In genomic region chr2:140658766-140659165, GRCh38 we compare ENCODE assay signal across 26 cellular contexts.
DNase-seq lines count a peak whose midpoint lies in the region; ATAC-seq, FAIRE-seq and TF ChIP-seq lines count a peak whose summit lies in the region.
"Had no signal": no experiment of that assay in that cellular context is flagged by ENCODE, and none has a peak within 500 bp of the region (broad histone marks: within the 10 kb centered on the region; RNA-seq: fewer than 3 reads in every experiment).

No MANE protein-coding gene starts in this region.

- H4K20me1 ChIP-seq in PC-3 (ENCODE audit: low read length) = no peaks in the 10 kb centered on the region
- H4K20me1 ChIP-seq: BLaER1 treated with 17β-estradiol and CSF1 and Interleukin-3, amounts not matched to agents 10 nM and 100 nM had no signal

- H3K9me2 ChIP-seq in PC-3 (replicated peaks; ENCODE audit: low read length) = no peaks in the 10 kb centered on the region

- H3K27me3 ChIP-seq in PC-3 (ENCODE audit: low read length) = no peaks in the 10 kb centered on the region
- no peaks in the 10 kb centered on the region for H3K27me3 ChIP-seq in adrenal gland
- H3K27me3 ChIP-seq: BLaER1 treated with 17β-estradiol and CSF1 and Interleukin-3, amounts not matched to agents 10 nM and 100 nM; esophagus muscularis mucosa; foreskin keratinocyte; left lung had no signal

- POLR2A ChIA-PET in PC-3 (lab: Charles Lee; ENCODE audit: unreplicated experiment) = no interaction called here

- H3K27ac ChIP-seq in PC-3 (ENCODE audit: low read length) (peak overlapping the region; percentile 12; the same call in 1 of the 2 replicates), kidney (ENCODE audit: low read depth in 2 of 2, low read length in 2 of 2) (no peak overlapping the region), adrenal gland (no peak overlapping the region)
- H3K27ac ChIP-seq: BLaER1 treated with 17β-estradiol and CSF1 and Interleukin-3, amounts not matched to agents 10 nM and 100 nM; esophagus muscularis mucosa; foreskin keratinocyte; left lung; prostate gland had no signal

- H3K9ac ChIP-seq in PC-3 (ENCODE audit: low read length) (no peak overlapping the region), kidney (ENCODE audit: low read length in 2 of 2) (no peak overlapping the region)
- H3K9ac ChIP-seq: BLaER1 treated with 17β-estradiol and CSF1 and Interleukin-3, amounts not matched to agents 10 nM and 100 nM had no signal

- H3K9me3 ChIP-seq in PC-3 (ENCODE audit: low read length) = no peaks in the 10 kb centered on the region
- no peaks in the 10 kb centered on the region for H3K9me3 ChIP-seq in kidney (ENCODE audit: control insufficient read depth in 1 of 2, low read length in 2 of 2)
- no peaks in the 10 kb centered on the region for H3K9me3 ChIP-seq in adrenal gland (replicated peaks in 1 of 3)
- H3K9me3 ChIP-seq: BLaER1 treated with 17β-estradiol and CSF1 and Interleukin-3, amounts not matched to agents 10 nM and 100 nM; esophagus muscularis mucosa; left lung; prostate gland had no signal

- H3K4me1 ChIP-seq in PC-3 (ENCODE audit: insufficient read depth, low read length) (peaks cover 31% of the 10 kb centered on the region), kidney (ENCODE audit: control insufficient read depth in 1 of 2, insufficient read depth in 1 of 2, low read depth in 1 of 2, low read length in 2 of 2) (no peaks in the 10 kb centered on the region), adrenal gland (replicated peaks in 1 of 2) (no peaks in the 10 kb centered on the region)
- H3K4me1 ChIP-seq: esophagus muscularis mucosa, foreskin keratinocyte, left lung, prostate gland had no signal

- DNase-seq in COR-L47 (lab: John Stamatoyannopoulos, UW) (peak; percentile 50), NCI-H1417 treated with DMSO at 0.1 percent for 48 hours (lab: John Stamatoyannopoulos, UW) (peak; percentile 68), PC-3 (no peak), kidney (no peak), occipital lobe (lab: John Stamatoyannopoulos, UW) (no peak), adrenal gland (no peak), CD1c-positive myeloid dendritic cell (ENCODE audit: extremely low spot score) (no peak)
- DNase-seq: activated CD4-positive, alpha-beta T cell treated with anti-CD3 and anti-CD28 coated beads for 36 hours; activated CD8-positive, alpha-beta T cell treated with anti-CD3 and anti-CD28 coated beads, Interleukin-2, amount 10 ng/mL, durations not matched to agents 7 days and 5 days; activated effector memory CD4-positive, alpha-beta T cell treated with Interleukin-2 at 50 U/mL for 16 hours; activated T-cell treated with anti-CD3 and anti-CD28 coated beads for 4 hours; aorta; central memory CD4-positive, alpha-beta T cell; endodermal cell; foreskin keratinocyte; left lung; mesenchymal stem cell; NCI-H146; stimulated activated CD4-positive, alpha-beta T cell treated with anti-CD3 and anti-CD28 coated beads, Interleukin-15, amount 100 ng/mL, for 24 hours; stimulated activated naive CD4-positive, alpha-beta T cell treated with Interleukin-2 at 50 U/mL for 16 hours had no signal

- H2AFZ ChIP-seq in PC-3 (ENCODE audit: low read length) = peak overlapping the region; percentile 49; the same call in 1 of the 2 replicates
- H2AFZ ChIP-seq: GM23338 had no signal

- no peaks in the 10 kb centered on the region for H3F3A ChIP-seq in PC-3 (ENCODE audit: low read length, unreplicated experiment)

- ATAC-seq in PC-3 (no peak), HG03280 (IDR thresholded peaks at IDR 0.05; ENCODE audit: unreplicated experiment) (no peak)
- ATAC-seq: activated CD4-positive, alpha-beta T cell treated with anti-CD3 and anti-CD28 coated beads for 36 hours; activated CD8-positive, alpha-beta T cell treated with anti-CD3 and anti-CD28 coated beads, Interleukin-2, amount 10 ng/mL, durations not matched to agents 7 days and 5 days; foreskin keratinocyte; GM23338; left lung; SK-N-SH treated with all-trans-retinoic acid at 6 μM for 48 hours had no signal

- no peaks in the 10 kb centered on the region for H3K36me3 ChIP-seq in PC-3 (ENCODE audit: low read depth, low read length)
- no peaks in the 10 kb centered on the region for H3K36me3 ChIP-seq in kidney (ENCODE audit: control insufficient read depth in 1 of 2, insufficient read depth in 2 of 2, low read length in 2 of 2)
- no peaks in the 10 kb centered on the region for H3K36me3 ChIP-seq in adrenal gland (replicated peaks in 1 of 2)
- H3K36me3 ChIP-seq: BLaER1 treated with 17β-estradiol and CSF1 and Interleukin-3, amounts not matched to agents 10 nM and 100 nM; esophagus muscularis mucosa; left lung; prostate gland had no signal

- no TSS peak for BruUV-seq in PC-3 (replicated peaks; lab: Mats Ljungman, UMichigan)

- no peaks in the 10 kb centered on the region for H3K79me2 ChIP-seq in PC-3 (ENCODE audit: low read length)

- H3K4me3 ChIP-seq in PC-3 (ENCODE audit: low read length) (no peak overlapping the region), kidney (ENCODE audit: low read length in 2 of 2) (no peak overlapping the region), adrenal gland (no peak overlapping the region)
- H3K4me3 ChIP-seq: BLaER1 treated with 17β-estradiol and CSF1 and Interleukin-3, amounts not matched to agents 10 nM and 100 nM; esophagus muscularis mucosa; GM23338; left lung; prostate gland had no signal

- no peak for TF ChIP-seq POLR2A in adrenal gland (IDR thresholded peaks at IDR 0.05)

- intact Hi-C loops in PC-3 (cut with micrococcal nuclease) = loop anchor here (5.0 to 10.0 kb wide), 3 partner anchors 156 to 484 kb away; no protein-coding TSS in a partner anchor
- intact Hi-C loops in kidney (cut with DNase I) = no loop called here
- intact Hi-C loops in adrenal gland (cut with DNase I) = no loop called here

- CTCF ChIA-PET in PC-3 (lab: Charles Lee) = no interaction called here

- no peak for TF ChIP-seq CTCF in PC-3 (conservative IDR thresholded peaks at IDR 0.05; ENCODE audit: low read depth, low read length)
- no peak for TF ChIP-seq CTCF in kidney (IDR thresholded peaks at IDR 0.05; ENCODE audit: borderline replicate concordance, extremely low read depth, insufficient read depth)
- no peak for TF ChIP-seq CTCF in adrenal gland (IDR thresholded peaks at IDR 0.05)

- FAIRE-seq in kidney (lab: Jason Lieb, UNC) = peak; percentile 47

- H3K4me2 ChIP-seq in PC-3 (ENCODE audit: low read length) = no peak overlapping the region
- H3K4me2 ChIP-seq: GM23338 had no signal

Comparison
In these comparisons a context has a peak if more than half of its experiments do, and no peak if none do; other contexts are left out.
1. DNase-seq: peak in COR-L47 (single experiment) and NCI-H1417 treated with DMSO at 0.1 percent for 48 hours (single experiment); none in PC-3 (single experiment), kidney (single experiment), occipital lobe (single experiment), adrenal gland (0 of 7) and CD1c-positive myeloid dendritic cell (single experiment).